In genomic region chr18:8800041-8800441, GRCh38 we compare ENCODE assay signal across 15 cellular contexts.
A peak's percentile ranks its signal among the peaks of the same experiment; 100 is the strongest.
DNase-seq lines count a peak whose midpoint lies in the region; ATAC-seq, FAIRE-seq and TF ChIP-seq lines count a peak whose summit lies in the region.
"Had no signal": no experiment of that assay in that cellular context is flagged by ENCODE, and none has a peak within 500 bp of the region (broad histone marks: within the 10 kb centered on the region; RNA-seq: fewer than 3 reads in every experiment).

No MANE protein-coding gene starts in this region.

- no peaks in the 10 kb centered on the region for H3K9me3 ChIP-seq in endothelial cell of umbilical vein (replicated peaks; ENCODE audit: control insufficient read depth, insufficient read depth, low read length)

- no peak for ATAC-seq in activated T-cell treated with anti-CD3 and anti-CD28 coated beads, Interleukin-2, amount 50 U/mL, for 4 hours
- no peak for ATAC-seq in HG02970 (IDR thresholded peaks at IDR 0.05; ENCODE audit: low FRiP score, unreplicated experiment)
- ATAC-seq: left lobe of liver; sciatic nerve; stimulated activated effector memory CD8-positive, alpha-beta T cell treated with anti-CD3 and anti-CD28 coated beads, Interleukin-12 subunit alpha, Interleukin-12 subunit beta, amount 100 ng/mL, for 72 hours had no signal

- H3K27me3 Mint-ChIP-seq in nephron (ENCODE audit: low read depth) (no peaks in the 10 kb centered on the region), endothelial cell (ENCODE audit: unreplicated experiment) (no peaks in the 10 kb centered on the region)
- H3K27me3 Mint-ChIP-seq in activated T-cell treated with anti-CD3 and anti-CD28 coated beads, Interleukin-2, amount 50 U/mL, for 4 hours (ENCODE audit: low read depth), result peaks cover 3% of the 10 kb centered on the region

- DNase-seq in LHCN-M2 (ENCODE audit: low read depth), result peak; percentile 100
- no peak for DNase-seq in endothelial cell of umbilical vein (ENCODE audit: low read depth, low spot score)
- no peak for DNase-seq in stimulated activated CD4-positive, alpha-beta T cell treated with anti-CD3 and anti-CD28 coated beads, Interleukin-15, amount 100 ng/mL, for 24 hours
- DNase-seq in activated T-cell treated with anti-CD3 and anti-CD28 coated beads, Interleukin-2, amount 50 U/mL, for 4 hours, result no peak
- DNase-seq in endothelial cell (ENCODE audit: low spot score), result no peak
- DNase-seq: AML-193, T-helper 9 cell had no signal

- H3K36me3 Mint-ChIP-seq in nephron (ENCODE audit: low read depth) (peaks cover 3% of the 10 kb centered on the region), endothelial cell (ENCODE audit: low read depth, unreplicated experiment) (no peaks in the 10 kb centered on the region)
- H3K36me3 Mint-ChIP-seq in activated T-cell treated with anti-CD3 and anti-CD28 coated beads, Interleukin-2, amount 50 U/mL, for 4 hours (ENCODE audit: insufficient read depth), result no peaks in the 10 kb centered on the region
- H3K36me3 Mint-ChIP-seq: stimulated activated effector memory CD8-positive, alpha-beta T cell treated with anti-CD3 and anti-CD28 coated beads, Interleukin-12 subunit alpha, Interleukin-12 subunit beta, amount 100 ng/mL, for 72 hours had no signal

- peak overlapping the region; percentile 33 for H3K9ac ChIP-seq in endothelial cell of umbilical vein (replicated peaks; ENCODE audit: extremely low read depth, insufficient read depth, low read length)
- H3K9ac ChIP-seq: KMS-11 had no signal

- no peaks in the 10 kb centered on the region for H4K20me1 ChIP-seq in endothelial cell of umbilical vein (replicated peaks; ENCODE audit: control insufficient read depth, extremely low read depth, insufficient read depth, low read length)

- no peaks in the 10 kb centered on the region for H3K79me2 ChIP-seq in ACC112 (ENCODE audit: control insufficient read depth, insufficient read depth, low read length, unreplicated experiment)
- peaks cover 6% of the 10 kb centered on the region for H3K79me2 ChIP-seq in endothelial cell of umbilical vein (ENCODE audit: control insufficient read depth, insufficient read depth, low read length)

- H3K4me3 ChIP-seq in ACC112 (ENCODE audit: low read depth, low read length), result peak overlapping the region; percentile 39; the same call in 1 of the 2 replicates
- no peak overlapping the region for H3K4me3 ChIP-seq in endothelial cell of umbilical vein (replicated peaks in 1 of 3; ENCODE audit: insufficient read depth in 1 of 3, low read depth in 1 of 3, low read length in 3 of 3)

- POLR2A ChIA-PET in endothelial cell of umbilical vein (lab: Charles Lee), result interaction anchor here (0.6 kb wide), 2 partner anchors 86 to 121 kb away, joined by 4 read pairs; no protein-coding TSS in a partner anchor

- H3K4me1 Mint-ChIP-seq in nephron (peaks cover 47% of the 10 kb centered on the region), endothelial cell (ENCODE audit: unreplicated experiment) (peaks cover 27% of the 10 kb centered on the region)
- peaks cover 3% of the 10 kb centered on the region for H3K4me1 Mint-ChIP-seq in activated T-cell treated with anti-CD3 and anti-CD28 coated beads, Interleukin-2, amount 50 U/mL, for 4 hours (ENCODE audit: low read depth)
- H3K4me1 Mint-ChIP-seq: stimulated activated effector memory CD8-positive, alpha-beta T cell treated with anti-CD3 and anti-CD28 coated beads, Interleukin-12 subunit alpha, Interleukin-12 subunit beta, amount 100 ng/mL, for 72 hours had no signal

- BruUV-seq in endothelial cell of umbilical vein (replicated peaks; lab: Mats Ljungman, UMichigan), result TSS peak; percentile 60

- H3K9me1 ChIP-seq in endothelial cell of umbilical vein (replicated peaks; ENCODE audit: control insufficient read depth, extremely low read depth, insufficient read depth, low read length), result no peaks in the 10 kb centered on the region

- CTCF ChIA-PET in endothelial cell of umbilical vein (lab: Charles Lee), result interaction anchor here (0.6 to 3.4 kb wide), 8 partner anchors 14 to 146 kb away, joined by 3 to 20 read pairs (median 4); no protein-coding TSS in a partner anchor

- H3K27me3 ChIP-seq in ACC112 (ENCODE audit: insufficient read depth, low read length) (no peaks in the 10 kb centered on the region), endothelial cell of umbilical vein (ENCODE audit: control insufficient read depth in 2 of 2, insufficient read depth in 2 of 2, low read length in 2 of 2) (no peaks in the 10 kb centered on the region)

- H3K9me3 Mint-ChIP-seq in nephron (no peaks in the 10 kb centered on the region), endothelial cell (ENCODE audit: unreplicated experiment) (no peaks in the 10 kb centered on the region)
- H3K9me3 Mint-ChIP-seq in activated T-cell treated with anti-CD3 and anti-CD28 coated beads, Interleukin-2, amount 50 U/mL, for 4 hours, result no peaks in the 10 kb centered on the region
- H3K9me3 Mint-ChIP-seq: activated T-helper 1 cell treated with anti-CD3 and anti-CD28 coated beads, Interleukin-12 subunit alpha, Interleukin-12 subunit beta, Interleukin-2, Interleukin-4 antibody, amounts not matched to agents 30 ng/mL and 10 ng/mL and 1 ng/mL, durations not matched to agents 14 hours and 24 hours and 36 hours; stimulated activated effector memory CD8-positive, alpha-beta T cell treated with anti-CD3 and anti-CD28 coated beads, Interleukin-12 subunit alpha, Interleukin-12 subunit beta, amount 100 ng/mL, for 72 hours had no signal

- peaks cover 34% of the 10 kb centered on the region; the same call in 1 of the 2 replicates for H3K36me3 ChIP-seq in ACC112 (ENCODE audit: insufficient read depth, low read length)
- H3K36me3 ChIP-seq in endothelial cell of umbilical vein (ENCODE audit: control insufficient read depth in 2 of 2, extremely low read depth in 1 of 2, insufficient read depth in 2 of 2, low read length in 2 of 2), result peaks cover 0 to 2% of the 10 kb centered on the region in 2 experiments

- dilution Hi-C loops in endothelial cell of umbilical vein (cut with MboI; ENCODE audit: extremely low pct_ligation_motif_present, low sequenced_read_pairs), result no loop called here

- TF ChIP-seq POLR2A in endothelial cell of umbilical vein (IDR thresholded peaks at IDR 0.05; ENCODE audit: low read depth, low read length), result no peak

- peak overlapping the region; percentile 43 for H2AFZ ChIP-seq in ACC112 (ENCODE audit: low read length, unreplicated experiment)
- H2AFZ ChIP-seq in endothelial cell of umbilical vein (ENCODE audit: low read depth, low read length), result no peak overlapping the region

- H3K4me2 ChIP-seq in endothelial cell of umbilical vein (ENCODE audit: insufficient read depth, low read length), result no peak overlapping the region
- H3K4me2 ChIP-seq: KMS-11 had no signal

- TF ChIP-seq CTCF in endothelial cell of umbilical vein (IDR thresholded peaks at IDR 0.05; ENCODE audit: extremely low read depth in 1 of 2, insufficient read depth in 1 of 2, low read depth in 1 of 2, low read length in 2 of 2) (no peak), nephron (IDR thresholded peaks at IDR 0.05; ENCODE audit: unreplicated experiment in 3 of 3) (no peak), endothelial cell (IDR thresholded peaks at IDR 0.05; ENCODE audit: unreplicated experiment) (no peak)

- H3K27ac Mint-ChIP-seq in nephron (peak overlapping the region; percentile 64 to 87 (median 84)), endothelial cell (ENCODE audit: unreplicated experiment) (no peak overlapping the region)
- H3K27ac Mint-ChIP-seq: activated T-helper 1 cell treated with anti-CD3 and anti-CD28 coated beads, Interleukin-12 subunit alpha, Interleukin-12 subunit beta, Interleukin-2, Interleukin-4 antibody, amounts not matched to agents 30 ng/mL and 10 ng/mL and 1 ng/mL, durations not matched to agents 14 hours and 24 hours and 36 hours; stimulated activated effector memory CD8-positive, alpha-beta T cell treated with anti-CD3 and anti-CD28 coated beads, Interleukin-12 subunit alpha, Interleukin-12 subunit beta, amount 100 ng/mL, for 72 hours had no signal

- H3K4me3 Mint-ChIP-seq in nephron (peak overlapping the region in 1 of 3 experiments; percentile 44), endothelial cell (ENCODE audit: unreplicated experiment) (no peak overlapping the region)
- no peak overlapping the region for H3K4me3 Mint-ChIP-seq in activated T-cell treated with anti-CD3 and anti-CD28 coated beads, Interleukin-2, amount 50 U/mL, for 4 hours
- H3K4me3 Mint-ChIP-seq: activated T-helper 1 cell treated with anti-CD3 and anti-CD28 coated beads, Interleukin-12 subunit alpha, Interleukin-12 subunit beta, Interleukin-2, Interleukin-4 antibody, amounts not matched to agents 30 ng/mL and 10 ng/mL and 1 ng/mL, durations not matched to agents 14 hours and 24 hours and 36 hours; stimulated activated effector memory CD8-positive, alpha-beta T cell treated with anti-CD3 and anti-CD28 coated beads, Interleukin-12 subunit alpha, Interleukin-12 subunit beta, amount 100 ng/mL, for 72 hours had no signal

- FAIRE-seq in endothelial cell of umbilical vein (lab: Jason Lieb, UNC), result no peak

- H3K4me1 ChIP-seq in ACC112 (ENCODE audit: control insufficient read depth, insufficient read depth, low read length, unreplicated experiment), result peaks cover 51% of the 10 kb centered on the region
- peaks cover 50% of the 10 kb centered on the region for H3K4me1 ChIP-seq in endothelial cell of umbilical vein (ENCODE audit: control insufficient read depth, extremely low read depth, insufficient read depth, low read length)

- H3K27ac ChIP-seq in ACC112 (ENCODE audit: low read depth, low read length) (peak overlapping the region; percentile 83), endothelial cell of umbilical vein (ENCODE audit: insufficient read depth, low read depth, low read length) (peak overlapping the region; percentile 94)
- H3K27ac ChIP-seq: KMS-11 had no signal

- intact Hi-C loops in endothelial cell of umbilical vein (cut with micrococcal nuclease), result loop anchor here (2.0 kb wide), 1 partner anchor 91 kb away; no protein-coding TSS in a partner anchor

TF ChIP-seq in endothelial cell of umbilical vein, 7 proteins besides CTCF, POLR2A, EP300 and RAD21:
- TF ChIP-seq EZH2 (IDR thresholded peaks at IDR 0.05; ENCODE audit: borderline replicate concordance, low read depth, low read length, severe bottlenecking) (no peak), MYC (IDR thresholded peaks at IDR 0.05; ENCODE audit: low read depth, low read length) (no peak), FOS (IDR thresholded peaks at IDR 0.05; ENCODE audit: borderline replicate concordance, insufficient read depth, low read length) (no peak), POLR2AphosphoS5 (IDR thresholded peaks at IDR 0.05; ENCODE audit: insufficient read depth, low read depth, low read length) (no peak), JUN (IDR thresholded peaks at IDR 0.05; ENCODE audit: borderline replicate concordance, insufficient read depth, insufficient read length, low read depth) (no peak), GATA2 (IDR thresholded peaks at IDR 0.05; ENCODE audit: insufficient read depth, insufficient read length, low read depth, low read length) (no peak)
- TF ChIP-seq, protein P1, sequence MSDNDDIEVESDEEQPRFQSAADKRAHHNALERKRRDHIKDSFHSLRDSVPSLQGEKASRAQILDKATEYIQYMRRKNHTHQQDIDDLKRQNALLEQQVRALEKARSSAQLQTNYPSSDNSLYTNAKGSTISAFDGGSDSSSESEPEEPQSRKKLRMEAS (IDR thresholded peaks at IDR 0.05; ENCODE audit: insufficient read depth, insufficient read length), result no peak
